Comparison of ENCODE assay signal across 30 cellular contexts in genomic region chr3:124992041-124992440, GRCh38. TPM values are rescaled to one million over a fixed set of nuclear protein-coding genes. Genes with fewer than 3 reads are reported as not detected.
"Had no signal": no experiment of that assay in that cellular context is flagged by ENCODE, and none has a peak within 500 bp of the region (broad histone marks: within the 10 kb centered on the region; RNA-seq: fewer than 3 reads in every experiment).

No MANE protein-coding gene starts in this region.

- ATAC-seq: activated CD4-positive, alpha-beta T cell treated with anti-CD3 and anti-CD28 coated beads for 36 hours; left lung; naive thymus-derived CD8-positive, alpha-beta T cell; right cardiac atrium; stimulated activated naive CD8-positive, alpha-beta T cell treated with anti-CD3 and anti-CD28 coated beads, Interleukin-15, Interleukin-2, amounts not matched to agents 100 U/mL and 50 U/mL, for 24 hours; T-cell had no signal

- H3K4me3 Mint-ChIP-seq: activated CD4-positive, alpha-beta T cell treated with anti-CD3 and anti-CD28 coated beads for 36 hours; activated naive CD8-positive, alpha-beta T cell; brain; mesothelial cell of epicardium; naive thymus-derived CD8-positive, alpha-beta T cell; neural crest cell; T-cell; T-helper 2 cell treated with Interferon-gamma antibody and Interleukin-4, amounts not matched to agents 5 μg/mL and 100 μg/mL, for 36 hours; type B pancreatic cell had no signal

- H3K4me3 ChIP-seq: cardiac muscle cell, left lung, thoracic aorta, vagina had no signal

- H3K27me3 ChIP-seq: cardiac muscle cell, left lung, vagina had no signal

- DNase-seq: activated CD4-positive, alpha-beta T cell treated with anti-CD3 and anti-CD28 coated beads for 36 hours; activated CD4-positive, alpha-beta T cell treated with anti-CD3 and anti-CD28 coated beads, Interleukin-2, amount 50 U/mL, for 48 hours; activated CD4-positive, CD25-positive, alpha-beta regulatory T cell; activated CD8-positive, alpha-beta memory T cell treated with anti-CD3 and anti-CD28 coated beads for 24 hours; activated effector memory CD4-positive, alpha-beta T cell treated with Interleukin-2 at 50 U/mL for 16 hours; activated naive CD4-positive, alpha-beta T cell treated with Interleukin-2 at 50 U/mL for 16 hours; aorta; cortex of kidney; head of caudate nucleus; hypothalamus; left lung; naive thymus-derived CD8-positive, alpha-beta T cell; occipital lobe; posterior cingulate gyrus; right cardiac atrium; stimulated activated CD4-positive, alpha-beta T cell treated with anti-CD3 and anti-CD28 coated beads, Interleukin-2, amount 100 ng/mL, for 48 hours; stimulated activated naive CD8-positive, alpha-beta T cell treated with anti-CD3 and anti-CD28 coated beads, Interleukin-15, Interleukin-2, amounts not matched to agents 100 U/mL and 50 U/mL, for 24 hours; T-cell had no signal

- H3K9me3 Mint-ChIP-seq: brain; mesothelial cell of epicardium; naive thymus-derived CD8-positive, alpha-beta T cell; neural crest cell; T-cell; T-helper 2 cell treated with Interferon-gamma antibody and Interleukin-4, amounts not matched to agents 5 μg/mL and 100 μg/mL, for 36 hours; type B pancreatic cell had no signal

- H3K27ac ChIP-seq: cardiac muscle cell, left lung, thoracic aorta, vagina had no signal

- H3K27ac Mint-ChIP-seq: activated CD4-positive, alpha-beta T cell treated with anti-CD3 and anti-CD28 coated beads for 36 hours; activated naive CD8-positive, alpha-beta T cell; mesothelial cell of epicardium; naive thymus-derived CD8-positive, alpha-beta T cell; T-cell; T-helper 2 cell treated with Interferon-gamma antibody and Interleukin-4, amounts not matched to agents 5 μg/mL and 100 μg/mL, for 36 hours; type B pancreatic cell had no signal

- H3K4me1 Mint-ChIP-seq: activated CD4-positive, alpha-beta T cell treated with anti-CD3 and anti-CD28 coated beads for 36 hours had no signal

- H3K27me3 Mint-ChIP-seq: activated CD4-positive, alpha-beta T cell treated with anti-CD3 and anti-CD28 coated beads for 36 hours; activated naive CD8-positive, alpha-beta T cell; brain; naive thymus-derived CD8-positive, alpha-beta T cell; T-cell; type B pancreatic cell had no signal

- H3K36me3 Mint-ChIP-seq: mesothelial cell of epicardium had no signal

- H3K9me3 ChIP-seq: left lung, thoracic aorta, vagina had no signal

RNA-seq across cellular contexts. Expression of gene MUC13, which starts 57.5 kb away (rescaled TPM):
- total RNA-seq: activated CD4-positive, alpha-beta T cell treated with anti-CD3 and anti-CD28 coated beads for 36 hours; cardiac muscle cell; endothelial cell of umbilical vein; fibroblast of villous mesenchyme; kidney epithelial cell; mesothelial cell of epicardium; naive thymus-derived CD8-positive, alpha-beta T cell; neural crest cell; occipital lobe; right cardiac atrium; vagina had no signal
